Comparison of ENCODE assay signal across 12 cellular contexts in genomic region chr6:39226606-39227300, GRCh38. TPM values are rescaled to one million over a fixed set of nuclear protein-coding genes. Genes with fewer than 3 reads are reported as not detected.
DNase-seq lines count a peak whose midpoint lies in the region; ATAC-seq and TF ChIP-seq lines count a peak whose summit lies in the region.
"Had no signal": no experiment of that assay in that cellular context is flagged by ENCODE, and none has a peak within 500 bp of the region (broad histone marks: within the 10 kb centered on the region; RNA-seq: fewer than 3 reads in every experiment).

No MANE protein-coding gene starts in this region.

- peaks cover 0 to 2% (median 0%) of the 10 kb centered on the region in 7 donors for H3K9me3 Mint-ChIP-seq in CD4-positive, CD25-positive, alpha-beta regulatory T cell
- H3K9me3 Mint-ChIP-seq in MCF 10A (ENCODE audit: unreplicated experiment), result no peaks in the 10 kb centered on the region
- H3K9me3 Mint-ChIP-seq in natural killer cell treated with Interleukin-12 subunit alpha and Interleukin-12 subunit beta and Interleukin-15 and Interleukin-18, amount 100 ng/mL, for 72 hours, result no peaks in the 10 kb centered on the region

- peak overlapping the region; percentile 47 for H3K4me3 ChIP-seq in CD4-positive, CD25-positive, alpha-beta regulatory T cell (ENCODE audit: low read depth, low read length)
- peak overlapping the region; percentile 74; the same call in 1 of the 2 replicates for H3K4me3 ChIP-seq in HUES48 (ENCODE audit: low read depth, low read length)

- H3K27ac Mint-ChIP-seq in CD4-positive, CD25-positive, alpha-beta regulatory T cell, result peak overlapping the region; percentile 4 to 85 (median 72)
- H3K27ac Mint-ChIP-seq in MCF 10A (ENCODE audit: low read depth, unreplicated experiment), result no peak overlapping the region
- H3K27ac Mint-ChIP-seq in natural killer cell treated with Interleukin-12 subunit alpha and Interleukin-12 subunit beta and Interleukin-15 and Interleukin-18, amount 100 ng/mL, for 72 hours, result peak overlapping the region; percentile 52 to 70

- no peaks in the 10 kb centered on the region for H3K36me3 Mint-ChIP-seq in CD4-positive, CD25-positive, alpha-beta regulatory T cell
- H3K36me3 Mint-ChIP-seq in MCF 10A (ENCODE audit: insufficient read depth, unreplicated experiment), result no peaks in the 10 kb centered on the region
- H3K36me3 Mint-ChIP-seq in natural killer cell treated with Interleukin-12 subunit alpha and Interleukin-12 subunit beta and Interleukin-15 and Interleukin-18, amount 100 ng/mL, for 72 hours, result no peaks in the 10 kb centered on the region

- ATAC-seq in CD4-positive, CD25-positive, alpha-beta regulatory T cell (ENCODE audit: low read depth in 2 of 2), result no peak
- ATAC-seq in natural killer cell treated with Interleukin-12 subunit alpha and Interleukin-12 subunit beta and Interleukin-15 and Interleukin-18, amount 100 ng/mL, for 72 hours, result no peak
- no peak for ATAC-seq in HG03025 (IDR thresholded peaks at IDR 0.05; ENCODE audit: low FRiP score, unreplicated experiment)

- no TSS peak for BruUV-seq in MCF 10A (replicated peaks; lab: Mats Ljungman, UMichigan)

- no peak overlapping the region for H3K27ac ChIP-seq in CD4-positive, CD25-positive, alpha-beta regulatory T cell (ENCODE audit: insufficient read depth, low read length, poor library complexity, severe bottlenecking)
- no peak overlapping the region for H3K27ac ChIP-seq in HUES48 (ENCODE audit: low read depth, low read length)
- H3K27ac ChIP-seq: C4-2B had no signal

- H3K36me3 ChIP-seq in CD4-positive, CD25-positive, alpha-beta regulatory T cell (ENCODE audit: control insufficient read depth, insufficient read depth, low read length), result no peaks in the 10 kb centered on the region
- peaks cover 3% of the 10 kb centered on the region; the same call in 1 of the 2 replicates for H3K36me3 ChIP-seq in HUES48 (ENCODE audit: control insufficient read depth, insufficient read depth, low read length)

- TF ChIP-seq CTCF in MCF 10A (IDR thresholded peaks at IDR 0.05; ENCODE audit: unreplicated experiment) (no peak), GM13977 (IDR thresholded peaks at IDR 0.05; ENCODE audit: extremely low read depth, insufficient read depth, missing control alignments) (no peak)

- POLR2A ChIA-PET in MCF 10A (lab: Yijun Ruan, JAX), result no interaction called here

- intact Hi-C loops in MCF 10A (cut with micrococcal nuclease), result no loop called here

- peaks cover 2% of the 10 kb centered on the region for H3K27me3 ChIP-seq in CD4-positive, CD25-positive, alpha-beta regulatory T cell (ENCODE audit: control insufficient read depth, insufficient read depth, low read length)
- no peaks in the 10 kb centered on the region for H3K27me3 ChIP-seq in HUES48 (ENCODE audit: control insufficient read depth, insufficient read depth, low read length)

- peak overlapping the region in 3 of 4 donors; percentile 64 to 78 (median 73) for H3K4me3 Mint-ChIP-seq in CD4-positive, CD25-positive, alpha-beta regulatory T cell
- peak overlapping the region; percentile 75 for H3K4me3 Mint-ChIP-seq in MCF 10A (ENCODE audit: unreplicated experiment)
- peak overlapping the region; percentile 80 for H3K4me3 Mint-ChIP-seq in natural killer cell treated with Interleukin-12 subunit alpha and Interleukin-12 subunit beta and Interleukin-15 and Interleukin-18, amount 100 ng/mL, for 72 hours

- DNase-seq in CD4-positive, CD25-positive, alpha-beta regulatory T cell, result no peak
- DNase-seq in MCF 10A (ENCODE audit: unreplicated experiment), result no peak
- peak; percentile 12 for DNase-seq in natural killer cell treated with Interleukin-12 subunit alpha and Interleukin-12 subunit beta and Interleukin-15 and Interleukin-18, amount 100 ng/mL, for 72 hours (ENCODE audit: low spot score)
- no peak for DNase-seq in T-helper 9 cell
- DNase-seq in NCI-H345 treated with DMSO at 0.1 percent for 48 hours (lab: John Stamatoyannopoulos, UW; ENCODE audit: unreplicated experiment), result no peak
- no peak for DNase-seq in GM13977 (ENCODE audit: low spot score)
- DNase-seq: NCI-H1436 treated with DMSO at 0.1 percent for 48 hours, SK-N-SH had no signal

- peaks cover 37% of the 10 kb centered on the region for H3K27me3 Mint-ChIP-seq in CD4-positive, CD25-positive, alpha-beta regulatory T cell
- no peaks in the 10 kb centered on the region for H3K27me3 Mint-ChIP-seq in MCF 10A (ENCODE audit: insufficient read depth, unreplicated experiment)
- peaks cover 7 to 11% of the 10 kb centered on the region in 2 donors for H3K27me3 Mint-ChIP-seq in natural killer cell treated with Interleukin-12 subunit alpha and Interleukin-12 subunit beta and Interleukin-15 and Interleukin-18, amount 100 ng/mL, for 72 hours

- peaks cover 34% of the 10 kb centered on the region for H3K4me1 ChIP-seq in CD4-positive, CD25-positive, alpha-beta regulatory T cell (ENCODE audit: control insufficient read depth, insufficient read depth, low read length, poor library complexity, severe bottlenecking)
- peaks cover 55% of the 10 kb centered on the region for H3K4me1 ChIP-seq in HUES48 (ENCODE audit: control insufficient read depth, insufficient read depth, low read length)

- no peaks in the 10 kb centered on the region for H3K9me3 ChIP-seq in CD4-positive, CD25-positive, alpha-beta regulatory T cell (ENCODE audit: control insufficient read depth in 2 of 2, low read length in 2 of 2)
- H3K9me3 ChIP-seq in HUES48 (ENCODE audit: control insufficient read depth, insufficient read depth, low read length), result no peaks in the 10 kb centered on the region
- H3K9me3 ChIP-seq: SK-N-SH had no signal

- H3K9ac ChIP-seq in HUES48 (ENCODE audit: low read depth, low read length), result no peak overlapping the region
- H3K9ac ChIP-seq: SK-N-SH had no signal

- peaks cover 0 to 48% (median 11%) of the 10 kb centered on the region in 4 donors for H3K4me1 Mint-ChIP-seq in CD4-positive, CD25-positive, alpha-beta regulatory T cell
- peaks cover 23% of the 10 kb centered on the region for H3K4me1 Mint-ChIP-seq in MCF 10A (ENCODE audit: insufficient read depth, unreplicated experiment)
- H3K4me1 Mint-ChIP-seq in natural killer cell treated with Interleukin-12 subunit alpha and Interleukin-12 subunit beta and Interleukin-15 and Interleukin-18, amount 100 ng/mL, for 72 hours (ENCODE audit: low read depth in 2 of 2), result peaks cover 25 to 44% of the 10 kb centered on the region in 2 donors

- in situ Hi-C loops in GM13977 (cut with MboI; ENCODE audit: low pct_unique_long_range_greater_than_20kb, low sequenced_read_pairs, unreplicated experiment), result no loop called here

- CTCF ChIA-PET in MCF 10A (lab: Yijun Ruan, JAX), result interaction anchor here (0.5 to 0.7 kb wide), 2 partner anchors 12 to 182 kb away, joined by 4 to 5 read pairs; no protein-coding TSS in a partner anchor

RNA-seq across cellular contexts. Expression of gene KCNK5, which starts 2.5 kb away (rescaled TPM):
- total RNA-seq in CD4-positive, CD25-positive, alpha-beta regulatory T cell, result 0.86 TPM
- polyA plus RNA-seq in CD4-positive, CD25-positive, alpha-beta regulatory T cell, result under 1 TPM in 3 of 4 donors, not detected in 1; 0.13 to 0.71 (median 0.34) TPM
- total RNA-seq in MCF 10A (2022), result 1.3 and 2.6 TPM in 2 replicates
- 10 to 100 TPM in 1 of 2 donors, 1 to 10 TPM in 1; 2.1 to 10.9 TPM for total RNA-seq in natural killer cell treated with Interleukin-12 subunit alpha and Interleukin-12 subunit beta and Interleukin-15 and Interleukin-18, amount 100 ng/mL, for 72 hours
- total RNA-seq: myocyte had no signal
- polyA plus RNA-seq: SK-N-SH had no signal
